In genomic region chr10:49532461-49532860, GRCh38 we compare ENCODE assay signal across 7 cellular contexts.
"Had no signal": no experiment of that assay in that cellular context is flagged by ENCODE, and none has a peak within 500 bp of the region (broad histone marks: within the 10 kb centered on the region; RNA-seq: fewer than 3 reads in every experiment).

No MANE protein-coding gene starts in this region.

- H2AFZ ChIP-seq: GM23248 had no signal

- H3K27ac Mint-ChIP-seq: HFFc6 had no signal

- ATAC-seq: HCT116 had no signal

- H3K9ac ChIP-seq: GM23248 had no signal

- H3K4me3 ChIP-seq: GM23248, HAP-1 had no signal

- H3K9me3 Mint-ChIP-seq: HFFc6 had no signal

- DNase-seq: GM23248, GOT3, H7, HFFc6, IMR-90 had no signal

- H3K4me1 ChIP-seq: HAP-1 had no signal

- H3K9me3 ChIP-seq: HAP-1 had no signal
